In the genomic region with DNA sequence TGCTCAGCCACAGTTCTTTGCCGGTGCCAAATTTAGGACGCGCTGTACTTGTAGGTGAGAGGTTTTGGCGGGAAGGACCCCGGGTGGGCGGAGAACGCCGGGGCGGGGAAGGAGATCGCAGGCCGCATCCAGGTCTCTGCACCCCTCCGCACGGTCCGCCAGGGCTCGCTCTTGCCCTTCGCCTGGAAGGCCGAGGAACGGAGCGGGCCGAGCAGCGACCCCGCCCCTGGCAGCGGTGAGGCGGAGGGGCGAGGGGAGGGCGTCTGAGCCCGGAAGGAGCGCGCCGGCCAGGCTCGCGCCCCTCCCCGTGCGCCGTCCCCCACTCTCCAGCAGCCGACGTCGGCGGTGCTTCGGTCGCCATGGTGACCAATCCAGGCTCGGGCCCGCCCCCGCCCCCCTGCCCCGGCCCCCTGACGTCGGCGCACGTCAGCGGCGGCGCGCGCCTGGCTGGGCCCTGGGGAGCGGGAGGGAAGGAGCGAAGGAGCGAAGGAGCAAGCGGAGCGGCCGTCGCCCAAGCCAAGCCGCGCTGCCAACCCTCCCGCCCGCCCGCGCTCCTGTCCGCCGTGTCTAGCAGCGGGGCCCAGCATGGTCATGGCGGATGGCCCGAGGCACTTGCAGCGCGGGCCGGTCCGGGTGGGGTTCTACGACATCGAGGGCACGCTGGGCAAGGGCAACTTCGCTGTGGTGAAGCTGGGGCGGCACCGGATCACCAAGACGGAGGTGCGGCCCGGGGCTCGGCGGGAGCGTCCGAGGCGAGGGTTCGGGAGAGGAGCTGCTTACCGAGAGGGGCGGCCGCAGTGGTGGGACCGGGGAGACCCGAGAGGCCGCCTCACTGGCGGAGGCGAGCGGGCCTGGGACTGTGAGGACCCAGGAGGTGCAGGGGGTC, we compare ENCODE assay signal across 8 cellular contexts. TPM values are rescaled to one million over a fixed set of nuclear protein-coding genes. Genes with fewer than 3 reads are reported as not detected.
DNase-seq lines count a peak whose midpoint lies in the region; ATAC-seq, FAIRE-seq and TF ChIP-seq lines count a peak whose summit lies in the region.

Gene SIK2 (plus strand): TSS at position 471 of the 886 bp plus-strand sequence. CDS start 115 bp downstream, at position 586.

- H3K27ac ChIP-seq in pancreas (peak within 1 kb of the TSS; percentile 94 to 98 (median 96)), thyroid gland (peak within 1 kb of the TSS; percentile 98 to 100 (median 98))

- H3K4me1 ChIP-seq in pancreas (peaks cover 1 to 31% (median 21%) of the 10 kb centered on the region in 3 donors), thyroid gland (peaks cover 13 to 15% of the 10 kb centered on the region in 2 donors)

- no peak for FAIRE-seq in pancreas (lab: Jason Lieb, UNC)

- peaks cover 2% of the 10 kb centered on the region for H3K36me3 Mint-ChIP-seq in activated naive CD8-positive, alpha-beta T cell treated with anti-CD3 and anti-CD28 coated beads, Interleukin-2, amount 10 ng/mL, durations not matched to agents 7 days and 5 days

- peak; percentile 29 to 72 for TF ChIP-seq POLR2A in thyroid gland (IDR thresholded peaks at IDR 0.05)

- no peaks in the 10 kb centered on the region for H3K9me3 Mint-ChIP-seq in activated naive CD8-positive, alpha-beta T cell treated with anti-CD3 and anti-CD28 coated beads, Interleukin-2, amount 10 ng/mL, durations not matched to agents 7 days and 5 days

- H3K4me1 Mint-ChIP-seq in activated naive CD8-positive, alpha-beta T cell treated with anti-CD3 and anti-CD28 coated beads, Interleukin-2, amount 10 ng/mL, durations not matched to agents 7 days and 5 days: peaks cover 27% of the 10 kb centered on the region

- peaks cover 6% of the 10 kb centered on the region for H3K27me3 Mint-ChIP-seq in activated naive CD8-positive, alpha-beta T cell treated with anti-CD3 and anti-CD28 coated beads, Interleukin-2, amount 10 ng/mL, durations not matched to agents 7 days and 5 days

- 0 to 1% methylated on average over 70 to 100 of the region's 100 CpGs for WGBS in pancreas, 2 donors
- 0% methylated on average over 7 to 9 of the region's 100 CpGs for WGBS in thyroid gland, 2 donors

- DNase-seq in GM12864 (ENCODE audit: low read depth): peak; percentile 74
- DNase-seq in NCI-H1048 (lab: John Stamatoyannopoulos, UW): peak; percentile 87
- peak; percentile 96 for DNase-seq in SKM-1 (lab: John Stamatoyannopoulos, UW; ENCODE audit: unreplicated experiment)
- DNase-seq in activated naive CD8-positive, alpha-beta T cell treated with anti-CD3 and anti-CD28 coated beads, Interleukin-2, amount 10 ng/mL, durations not matched to agents 7 days and 5 days: peak; percentile 92
- DNase-seq in Right ventricle myocardium inferior (ENCODE audit: missing footprints): peak; percentile 97
- peak; percentile 95 to 98 (median 96) for DNase-seq in pancreas
- peak; percentile 96 for DNase-seq in thyroid gland

- H3K4me3 ChIP-seq in GM12864 (ENCODE audit: low read depth, low read length) (peak within 1 kb of the TSS; percentile 81), pancreas (peak within 1 kb of the TSS; percentile 83 to 95 (median 86)), thyroid gland (replicated peaks in 1 of 3) (peak within 1 kb of the TSS; percentile 64 to 97 (median 85))

- intact Hi-C loops in Right ventricle myocardium inferior (cut with DNase I): loop anchor here (1.0 to 5.0 kb wide), 3 partner anchors 175 to 375 kb away; no protein-coding TSS in a partner anchor
- intact Hi-C loops in pancreas (cut with DNase I): loop anchor here in 2 of 3 donors (5.0 kb wide), 2 partner anchors 165 to 175 kb away; partner anchors contain the start of gene PPP2R1B (in 1 of the 2)
- intact Hi-C loops in thyroid gland (cut with DNase I): loop anchor here (5.0 kb wide), 2 partner anchors 175 to 235 kb away; no protein-coding TSS in a partner anchor

- H3K27ac Mint-ChIP-seq in activated naive CD8-positive, alpha-beta T cell treated with anti-CD3 and anti-CD28 coated beads, Interleukin-2, amount 10 ng/mL, durations not matched to agents 7 days and 5 days: peak within 1 kb of the TSS; percentile 93

- POLR2A ChIA-PET in activated naive CD8-positive, alpha-beta T cell treated with anti-CD3 and anti-CD28 coated beads, Interleukin-2, amount 10 ng/mL, durations not matched to agents 7 days and 5 days (lab: Charles Lee): interaction anchor here (1.1 to 1.8 kb wide), 2 partner anchors 163 to 164 kb away, joined by 4 to 7 read pairs; partner anchors contain the start of gene PPP2R1B

- ATAC-seq in HG02610 (IDR thresholded peaks at IDR 0.05; ENCODE audit: unreplicated experiment) (peak; percentile 93), Right ventricle myocardium inferior (peak; percentile 97), pancreas (peak; percentile 88 to 93 (median 91))
- peak; percentile 85 for ATAC-seq in activated naive CD8-positive, alpha-beta T cell treated with anti-CD3 and anti-CD28 coated beads, Interleukin-2, amount 10 ng/mL, durations not matched to agents 7 days and 5 days (ENCODE audit: low read depth)

- H3K27me3 ChIP-seq in pancreas (no peaks in the 10 kb centered on the region), thyroid gland (no peaks in the 10 kb centered on the region)

- peak within 1 kb of the TSS; percentile 97 for H3K4me3 Mint-ChIP-seq in activated naive CD8-positive, alpha-beta T cell treated with anti-CD3 and anti-CD28 coated beads, Interleukin-2, amount 10 ng/mL, durations not matched to agents 7 days and 5 days

- no peaks in the 10 kb centered on the region for H3K36me3 ChIP-seq in pancreas
- H3K36me3 ChIP-seq in thyroid gland: no peaks in the 10 kb centered on the region

- H3K9me3 ChIP-seq in pancreas (no peaks in the 10 kb centered on the region), thyroid gland (no peaks in the 10 kb centered on the region)

- peak; percentile 94 for TF ChIP-seq CTCF in GM12864 (IDR thresholded peaks at IDR 0.05; ENCODE audit: low read depth, low read length, missing control alignments)
- TF ChIP-seq CTCF in pancreas (IDR thresholded peaks at IDR 0.05): peak; percentile 50 to 93 (median 90)
- peak; percentile 83 to 100 (median 90) for TF ChIP-seq CTCF in thyroid gland (IDR thresholded peaks at IDR 0.05)

RNA-seq across cellular contexts. Expression of gene SIK2, which starts in this region (rescaled TPM):
- total RNA-seq in activated naive CD8-positive, alpha-beta T cell treated with anti-CD3 and anti-CD28 coated beads, Interleukin-2, amount 10 ng/mL, durations not matched to agents 7 days and 5 days: 10 to 100 TPM; 10.2 to 12.9 TPM
- total RNA-seq in Right ventricle myocardium inferior (15.9 TPM), pancreas (10 to 100 TPM; 10.7 to 24.7 (median 18.3) TPM), thyroid gland (10 to 100 TPM; 20.7 to 35.0 (median 26.8) TPM)
- 1 to 10 TPM; 4.7 to 9.7 TPM for polyA plus RNA-seq in pancreas

Comparison
In these comparisons a context has a peak if more than half of its experiments do, and no peak if none do; other contexts are left out.
1. Peak in every context shown above with its lines: DNase-seq, ATAC-seq, H3K4me3 ChIP-seq and H3K27ac ChIP-seq.